In the genomic region with DNA sequence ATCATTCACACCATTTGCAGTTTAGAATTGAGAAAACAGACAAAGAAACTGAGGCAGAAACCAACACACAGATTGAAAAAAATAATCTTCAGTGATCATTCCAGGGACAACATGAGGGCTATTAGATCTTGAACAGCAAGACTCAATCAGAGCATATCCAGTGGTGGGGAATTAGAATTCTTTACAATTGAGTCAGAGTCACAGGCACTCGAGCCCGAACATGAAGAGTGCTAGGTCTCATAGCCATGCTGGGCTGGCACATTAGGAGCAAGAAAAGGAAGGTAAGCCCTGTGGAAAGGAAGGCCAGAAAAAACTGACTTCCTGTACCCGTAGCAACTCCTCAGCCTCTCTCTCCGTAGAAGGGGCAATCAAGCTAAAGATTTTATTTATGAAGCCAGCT, we compare ENCODE assay signal across 20 cellular contexts.
"Had no signal": no experiment of that assay in that cellular context is flagged by ENCODE, and none has a peak within 500 bp of the region (broad histone marks: within the 10 kb centered on the region; RNA-seq: fewer than 3 reads in every experiment).

No MANE protein-coding gene starts in this region.

- H3K27me3 Mint-ChIP-seq: naive thymus-derived CD4-positive, alpha-beta T cell had no signal

- DNase-seq: effector memory CD4-positive, alpha-beta T cell; erythroblast; foreskin melanocyte; head of caudate nucleus; naive thymus-derived CD4-positive, alpha-beta T cell; nephron progenitor cell; retina; right lobe of liver; stimulated activated CD4-positive, alpha-beta T cell treated with anti-CD3 and anti-CD28 coated beads, Interleukin-4, amount 100 ng/mL, for 1 hour; stimulated activated CD8-positive, alpha-beta memory T cell treated with anti-CD3 and anti-CD28 coated beads, Interleukin-4, amount 100 ng/mL, for 48 hours; stimulated activated naive CD8-positive, alpha-beta T cell treated with anti-CD3 and anti-CD28 coated beads, Interleukin-15, Interleukin-2, amounts not matched to agents 100 U/mL and 50 U/mL, for 24 hours; thyroid gland had no signal

- FAIRE-seq: endometrium, urothelium cell line had no signal

- H3K9me3 Mint-ChIP-seq: nephron progenitor cell, type B pancreatic cell had no signal

- H3K4me3 Mint-ChIP-seq: naive thymus-derived CD4-positive, alpha-beta T cell; nephron progenitor cell; stimulated activated effector memory CD8-positive, alpha-beta T cell treated with anti-CD3 and anti-CD28 coated beads, Interleukin-12 subunit alpha, Interleukin-12 subunit beta, amount 100 ng/mL, for 72 hours; type B pancreatic cell had no signal

- H3K4me1 Mint-ChIP-seq: naive thymus-derived CD4-positive, alpha-beta T cell; nephron progenitor cell; stimulated activated effector memory CD8-positive, alpha-beta T cell treated with anti-CD3 and anti-CD28 coated beads, Interleukin-12 subunit alpha, Interleukin-12 subunit beta, amount 100 ng/mL, for 72 hours had no signal

- H3K36me3 Mint-ChIP-seq: naive thymus-derived CD4-positive, alpha-beta T cell; stimulated activated effector memory CD8-positive, alpha-beta T cell treated with anti-CD3 and anti-CD28 coated beads, Interleukin-12 subunit alpha, Interleukin-12 subunit beta, amount 100 ng/mL, for 72 hours; type B pancreatic cell had no signal

- H3K27me3 ChIP-seq: hepatocyte, right lobe of liver, suprapubic skin, thyroid gland had no signal

- H3K27ac ChIP-seq: hepatocyte, parathyroid adenoma, prostate gland, right lobe of liver, suprapubic skin, thyroid gland had no signal

- H3K4me1 ChIP-seq: parathyroid adenoma, prostate gland, right lobe of liver, suprapubic skin, thyroid gland had no signal

- H3K27ac Mint-ChIP-seq: naive thymus-derived CD4-positive, alpha-beta T cell; nephron progenitor cell; stimulated activated effector memory CD8-positive, alpha-beta T cell treated with anti-CD3 and anti-CD28 coated beads, Interleukin-12 subunit alpha, Interleukin-12 subunit beta, amount 100 ng/mL, for 72 hours; type B pancreatic cell had no signal

- ATAC-seq: naive thymus-derived CD4-positive, alpha-beta T cell; right lobe of liver; stimulated activated effector memory CD8-positive, alpha-beta T cell treated with anti-CD3 and anti-CD28 coated beads, Interleukin-12 subunit alpha, Interleukin-12 subunit beta, amount 100 ng/mL, for 72 hours; stimulated activated naive CD8-positive, alpha-beta T cell treated with anti-CD3 and anti-CD28 coated beads, Interleukin-15, Interleukin-2, amounts not matched to agents 100 U/mL and 50 U/mL, for 24 hours had no signal
